ENCODE assay signal across 2 cellular contexts in the genomic region with DNA sequence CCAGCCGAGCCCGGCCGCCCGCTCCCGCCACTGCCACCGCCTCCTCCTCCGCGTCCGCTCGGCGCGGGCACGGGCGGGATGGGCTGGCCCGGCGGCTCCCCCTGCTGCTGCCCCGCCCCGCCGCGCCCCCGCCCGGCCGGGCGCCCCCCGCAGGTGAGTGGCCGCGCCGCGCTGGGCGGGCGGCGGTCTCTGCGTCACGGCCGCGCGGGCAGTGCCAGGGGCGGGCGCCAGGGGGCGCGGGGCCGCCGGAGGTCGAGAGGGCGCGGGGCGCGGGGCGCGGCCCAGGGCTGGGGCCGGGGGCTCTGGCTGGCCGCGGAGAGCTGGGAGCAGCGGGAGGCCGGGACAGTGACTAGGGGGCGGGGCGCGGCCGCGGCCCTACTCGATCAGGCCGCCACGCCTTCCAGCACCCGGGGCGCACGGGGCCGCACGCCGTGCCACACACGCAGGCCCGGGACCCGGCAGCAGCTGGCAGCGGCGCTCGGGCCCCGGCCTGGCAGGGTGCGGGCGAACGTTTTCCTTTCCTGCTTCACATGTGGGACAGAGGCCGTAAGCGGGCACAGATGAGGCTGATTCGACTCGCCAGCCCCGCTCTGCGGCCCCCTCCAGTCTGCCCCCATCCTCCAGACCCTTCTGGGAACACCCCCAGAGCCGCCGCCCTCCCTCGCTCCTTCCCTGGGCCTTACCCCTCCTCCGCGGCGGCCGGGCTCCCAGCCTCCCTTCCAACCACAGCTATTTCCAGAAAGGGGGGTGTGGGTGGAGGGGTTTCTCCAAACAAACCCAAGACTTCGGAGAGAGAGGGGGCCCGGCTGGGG.
TF ChIP-seq lines count a peak whose summit lies in the region.

No MANE protein-coding gene starts in this region.

TF ChIP-seq in HEK293, 187 proteins besides CTCF, POLR2A, EP300 and RAD21 (continued from another document and continues in another):
- TF ChIP-seq AEBP2 (tag by site-specific recombination; IDR thresholded peaks at IDR 0.05; ENCODE audit: borderline replicate concordance) = no peak
- no peak; the same call in 1 of the 2 replicates for TF ChIP-seq ZBTB7A (tag by site-specific recombination; IDR thresholded peaks at IDR 0.05; ENCODE audit: low read depth)
- TF ChIP-seq ZNF701 (tag by site-specific recombination; IDR thresholded peaks at IDR 0.05) = no peak
- TF ChIP-seq ZFHX2 (tag by site-specific recombination; conservative IDR thresholded peaks at IDR 0.05) = peak; percentile 82
- TF ChIP-seq ZNF214 (tag by site-specific recombination; IDR thresholded peaks at IDR 0.05; ENCODE audit: borderline replicate concordance) = no peak
- TF ChIP-seq ZNF2 (tag by site-specific recombination; IDR thresholded peaks at IDR 0.05) = no peak
- TF ChIP-seq, protein P1, sequence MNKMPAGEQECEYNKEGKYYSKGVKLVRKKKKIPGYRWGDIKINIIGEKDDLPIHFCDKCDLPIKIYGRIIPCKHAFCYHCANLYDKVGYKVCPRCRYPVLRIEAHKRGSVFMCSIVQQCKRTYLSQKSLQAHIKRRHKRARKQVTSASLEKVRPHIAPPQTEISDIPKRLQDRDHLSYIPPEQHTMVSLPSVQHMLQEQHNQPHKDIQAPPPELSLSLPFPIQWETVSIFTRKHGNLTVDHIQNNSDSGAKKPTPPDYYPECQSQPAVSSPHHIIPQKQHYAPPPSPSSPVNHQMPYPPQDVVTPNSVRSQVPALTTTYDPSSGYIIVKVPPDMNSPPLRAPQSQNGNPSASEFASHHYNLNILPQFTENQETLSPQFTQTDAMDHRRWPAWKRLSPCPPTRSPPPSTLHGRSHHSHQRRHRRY (tag by site-specific recombination; IDR thresholded peaks at IDR 0.05) = no peak
- no peak for TF ChIP-seq ZNF324 (tag by site-specific recombination; IDR thresholded peaks at IDR 0.05)
- TF ChIP-seq ZNF148 (tag by site-specific recombination; IDR thresholded peaks at IDR 0.05; ENCODE audit: borderline replicate concordance) = no peak
- no peak for TF ChIP-seq ZNF280D (tag by site-specific recombination; IDR thresholded peaks at IDR 0.05)
- TF ChIP-seq, protein P2, sequence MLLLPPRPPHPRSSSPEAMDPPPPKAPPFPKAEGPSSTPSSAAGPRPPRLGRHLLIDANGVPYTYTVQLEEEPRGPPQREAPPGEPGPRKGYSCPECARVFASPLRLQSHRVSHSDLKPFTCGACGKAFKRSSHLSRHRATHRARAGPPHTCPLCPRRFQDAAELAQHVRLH (tag by site-specific recombination; IDR thresholded peaks at IDR 0.05) = no peak
- TF ChIP-seq, protein P3, sequence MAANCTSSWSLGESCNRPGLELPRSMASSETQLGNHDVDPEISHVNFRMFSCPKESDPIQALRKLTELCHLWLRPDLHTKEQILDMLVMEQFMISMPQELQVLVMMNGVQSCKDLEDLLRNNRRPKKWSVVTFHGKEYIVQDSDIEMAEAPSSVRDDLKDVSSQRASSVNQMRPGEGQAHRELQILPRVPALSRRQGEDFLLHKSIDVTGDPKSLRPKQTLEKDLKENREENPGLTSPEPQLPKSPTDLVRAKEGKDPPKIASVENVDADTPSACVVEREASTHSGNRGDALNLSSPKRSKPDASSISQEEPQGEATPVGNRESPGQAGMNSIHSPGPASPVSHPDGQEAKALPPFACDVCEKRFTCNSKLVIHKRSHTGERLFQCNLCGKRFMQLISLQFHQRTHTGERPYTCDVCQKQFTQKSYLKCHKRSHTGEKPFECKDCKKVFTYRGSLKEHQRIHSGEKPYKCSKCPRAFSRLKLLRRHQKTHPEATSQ (tag by site-specific recombination; IDR thresholded peaks at IDR 0.05) = no peak
- no peak for TF ChIP-seq ZNF391 (tag by site-specific recombination; IDR thresholded peaks at IDR 0.05; ENCODE audit: borderline replicate concordance, low read depth)
- no peak for TF ChIP-seq PRDM1 (tag by site-specific recombination; IDR thresholded peaks at IDR 0.05)
- TF ChIP-seq ZNF350 (tag by site-specific recombination; IDR thresholded peaks at IDR 0.05) = no peak

TF ChIP-seq in HepG2, 621 proteins besides CTCF, POLR2A, EP300 and RAD21 (continued from another document and continues in another):
- TF ChIP-seq, protein P4, sequence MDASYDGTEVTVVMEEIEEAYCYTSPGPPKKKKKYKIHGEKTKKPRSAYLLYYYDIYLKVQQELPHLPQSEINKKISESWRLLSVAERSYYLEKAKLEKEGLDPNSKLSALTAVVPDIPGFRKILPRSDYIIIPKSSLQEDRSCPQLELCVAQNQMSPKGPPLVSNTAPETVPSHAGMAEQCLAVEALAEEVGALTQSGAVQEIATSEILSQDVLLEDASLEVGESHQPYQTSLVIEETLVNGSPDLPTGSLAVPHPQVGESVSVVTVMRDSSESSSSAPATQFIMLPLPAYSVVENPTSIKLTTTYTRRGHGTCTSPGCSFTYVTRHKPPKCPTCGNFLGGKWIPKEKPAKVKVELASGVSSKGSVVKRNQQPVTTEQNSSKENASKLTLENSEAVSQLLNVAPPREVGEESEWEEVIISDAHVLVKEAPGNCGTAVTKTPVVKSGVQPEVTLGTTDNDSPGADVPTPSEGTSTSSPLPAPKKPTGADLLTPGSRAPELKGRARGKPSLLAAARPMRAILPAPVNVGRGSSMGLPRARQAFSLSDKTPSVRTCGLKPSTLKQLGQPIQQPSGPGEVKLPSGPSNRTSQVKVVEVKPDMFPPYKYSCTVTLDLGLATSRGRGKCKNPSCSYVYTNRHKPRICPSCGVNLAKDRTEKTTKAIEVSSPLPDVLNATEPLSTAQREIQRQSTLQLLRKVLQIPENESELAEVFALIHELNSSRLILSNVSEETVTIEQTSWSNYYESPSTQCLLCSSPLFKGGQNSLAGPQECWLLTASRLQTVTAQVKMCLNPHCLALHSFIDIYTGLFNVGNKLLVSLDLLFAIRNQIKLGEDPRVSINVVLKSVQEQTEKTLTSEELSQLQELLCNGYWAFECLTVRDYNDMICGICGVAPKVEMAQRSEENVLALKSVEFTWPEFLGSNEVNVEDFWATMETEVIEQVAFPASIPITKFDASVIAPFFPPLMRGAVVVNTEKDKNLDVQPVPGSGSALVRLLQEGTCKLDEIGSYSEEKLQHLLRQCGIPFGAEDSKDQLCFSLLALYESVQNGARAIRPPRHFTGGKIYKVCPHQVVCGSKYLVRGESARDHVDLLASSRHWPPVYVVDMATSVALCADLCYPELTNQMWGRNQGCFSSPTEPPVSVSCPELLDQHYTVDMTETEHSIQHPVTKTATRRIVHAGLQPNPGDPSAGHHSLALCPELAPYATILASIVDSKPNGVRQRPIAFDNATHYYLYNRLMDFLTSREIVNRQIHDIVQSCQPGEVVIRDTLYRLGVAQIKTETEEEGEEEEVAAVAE (CRISPR knock-in tag; IDR thresholded peaks at IDR 0.05; ENCODE audit: borderline replicate concordance) = no peak
- no peak for TF ChIP-seq ZNF282 (IDR thresholded peaks at IDR 0.05; ENCODE audit: partially characterized antibody)
- no peak for TF ChIP-seq ZNF724P (CRISPR knock-in tag; IDR thresholded peaks at IDR 0.05; ENCODE audit: borderline replicate concordance)
- TF ChIP-seq KLF9 (CRISPR knock-in tag; IDR thresholded peaks at IDR 0.05; ENCODE audit: low read depth) = no peak
- no peak for TF ChIP-seq TCF7 (IDR thresholded peaks at IDR 0.05; ENCODE audit: low read depth)
- TF ChIP-seq, protein P5, sequence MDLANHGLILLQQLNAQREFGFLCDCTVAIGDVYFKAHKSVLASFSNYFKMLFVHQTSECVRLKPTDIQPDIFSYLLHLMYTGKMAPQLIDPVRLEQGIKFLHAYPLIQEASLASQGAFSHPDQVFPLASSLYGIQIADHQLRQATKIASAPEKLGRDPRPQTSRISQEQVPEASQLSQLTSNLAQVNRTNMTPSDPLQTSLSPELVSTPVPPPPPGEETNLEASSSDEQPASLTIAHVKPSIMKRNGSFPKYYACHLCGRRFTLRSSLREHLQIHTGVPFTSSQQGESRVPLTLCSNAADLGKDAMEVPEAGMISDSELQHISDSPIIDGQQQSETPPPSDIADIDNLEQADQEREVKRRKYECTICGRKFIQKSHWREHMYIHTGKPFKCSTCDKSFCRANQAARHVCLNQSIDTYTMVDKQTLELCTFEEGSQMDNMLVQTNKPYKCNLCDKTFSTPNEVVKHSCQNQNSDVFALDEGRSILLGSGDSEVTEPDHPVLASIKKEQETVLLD (CRISPR knock-in tag; IDR thresholded peaks at IDR 0.05; ENCODE audit: low read depth) = 0 out of 2 replicates have a peak, but pooled peaks have one; percentile 69
- TF ChIP-seq FOXO1 (CRISPR knock-in tag; IDR thresholded peaks at IDR 0.05) = no peak
- no peak for TF ChIP-seq ZNF839 (CRISPR knock-in tag; IDR thresholded peaks at IDR 0.05; ENCODE audit: borderline replicate concordance)
- peak; percentile 58 for TF ChIP-seq ZFX (CRISPR knock-in tag; IDR thresholded peaks at IDR 0.05; ENCODE audit: low read depth)
- TF ChIP-seq HNRNPL (IDR thresholded peaks at IDR 0.05; ENCODE audit: low read depth, low read length) = peak; percentile 79; the same call in 1 of the 2 replicates
- no peak for TF ChIP-seq KDM1A (CRISPR knock-in tag; IDR thresholded peaks at IDR 0.05)
- TF ChIP-seq IRF2 (CRISPR knock-in tag; IDR thresholded peaks at IDR 0.05) = no peak
- no peak for TF ChIP-seq FUBP1 (CRISPR knock-in tag; IDR thresholded peaks at IDR 0.05; ENCODE audit: borderline replicate concordance)
- peak; percentile 59 for TF ChIP-seq RBFOX2 (IDR thresholded peaks at IDR 0.05; ENCODE audit: low read depth, low read length)
- TF ChIP-seq ZNF343 (CRISPR knock-in tag; IDR thresholded peaks at IDR 0.05) = 0 out of 2 replicates have a peak, but pooled peaks have one; percentile 8
- 0 out of 2 replicates have a peak, but pooled peaks have one; percentile 15 for TF ChIP-seq IRF9 (CRISPR knock-in tag; IDR thresholded peaks at IDR 0.05; ENCODE audit: borderline replicate concordance)
- TF ChIP-seq HNF4A (CRISPR knock-in tag; IDR thresholded peaks at IDR 0.05) = no peak
- no peak for TF ChIP-seq TBX3 (IDR thresholded peaks at IDR 0.05; ENCODE audit: borderline replicate concordance)
- peak; percentile 5 for TF ChIP-seq AGO2 (optimal IDR thresholded peaks at IDR 0.05; ENCODE audit: low read depth, low read length)
- no peak for TF ChIP-seq ZBTB20 (CRISPR knock-in tag; IDR thresholded peaks at IDR 0.05; ENCODE audit: borderline replicate concordance, low read depth)
- TF ChIP-seq TCF12 (IDR thresholded peaks at IDR 0.05) = no peak
- TF ChIP-seq TCF12 (CRISPR knock-in tag; IDR thresholded peaks at IDR 0.05) = no peak
- TF ChIP-seq, protein P6, sequence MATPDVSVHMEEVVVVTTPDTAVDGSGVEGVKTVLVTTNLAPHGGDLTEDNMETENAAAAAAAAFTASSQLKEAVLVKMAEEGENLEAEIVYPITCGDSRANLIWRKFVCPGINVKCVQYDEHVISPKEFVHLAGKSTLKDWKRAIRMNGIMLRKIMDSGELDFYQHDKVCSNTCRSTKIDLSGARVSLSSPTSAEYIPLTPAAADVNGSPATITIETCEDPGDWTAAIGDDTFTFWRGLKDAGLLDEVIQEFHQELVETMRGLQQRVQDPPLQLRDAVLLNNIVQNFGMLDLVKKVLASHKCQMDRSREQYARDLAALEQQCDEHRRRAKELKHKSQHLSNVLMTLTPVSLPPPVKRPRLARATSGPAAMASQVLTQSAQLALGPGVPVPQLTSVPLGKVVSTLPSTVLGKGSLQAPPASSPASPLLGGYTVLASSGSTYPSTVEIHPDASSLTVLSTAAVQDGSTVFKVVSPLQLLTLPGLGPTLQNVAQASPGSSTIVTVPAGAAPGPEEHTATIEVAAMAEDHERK (CRISPR knock-in tag; IDR thresholded peaks at IDR 0.05; ENCODE audit: low read depth) = no peak
- TF ChIP-seq, protein P7, sequence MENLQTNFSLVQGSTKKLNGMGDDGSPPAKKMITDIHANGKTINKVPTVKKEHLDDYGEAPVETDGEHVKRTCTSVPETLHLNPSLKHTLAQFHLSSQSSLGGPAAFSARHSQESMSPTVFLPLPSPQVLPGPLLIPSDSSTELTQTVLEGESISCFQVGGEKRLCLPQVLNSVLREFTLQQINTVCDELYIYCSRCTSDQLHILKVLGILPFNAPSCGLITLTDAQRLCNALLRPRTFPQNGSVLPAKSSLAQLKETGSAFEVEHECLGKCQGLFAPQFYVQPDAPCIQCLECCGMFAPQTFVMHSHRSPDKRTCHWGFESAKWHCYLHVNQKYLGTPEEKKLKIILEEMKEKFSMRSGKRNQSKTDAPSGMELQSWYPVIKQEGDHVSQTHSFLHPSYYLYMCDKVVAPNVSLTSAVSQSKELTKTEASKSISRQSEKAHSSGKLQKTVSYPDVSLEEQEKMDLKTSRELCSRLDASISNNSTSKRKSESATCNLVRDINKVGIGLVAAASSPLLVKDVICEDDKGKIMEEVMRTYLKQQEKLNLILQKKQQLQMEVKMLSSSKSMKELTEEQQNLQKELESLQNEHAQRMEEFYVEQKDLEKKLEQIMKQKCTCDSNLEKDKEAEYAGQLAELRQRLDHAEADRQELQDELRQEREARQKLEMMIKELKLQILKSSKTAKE (CRISPR knock-in tag; IDR thresholded peaks at IDR 0.05; ENCODE audit: borderline replicate concordance) = no peak
- 0 out of 2 replicates have a peak, but pooled peaks have one; percentile 40 for TF ChIP-seq ATF7-NPFF (CRISPR knock-in tag; IDR thresholded peaks at IDR 0.05; ENCODE audit: low read depth)
- TF ChIP-seq SCMH1 (CRISPR knock-in tag; IDR thresholded peaks at IDR 0.05; ENCODE audit: borderline replicate concordance) = no peak
- TF ChIP-seq SIN3A (IDR thresholded peaks at IDR 0.05; ENCODE audit: borderline replicate concordance, low read depth, low read length) = peak; percentile 44; the same call in 1 of the 2 replicates
